24 cellular contexts compared by ENCODE assay signal in genomic region chr4:19857405-19857804, GRCh38.
DNase-seq lines count a peak whose midpoint lies in the region; ATAC-seq, FAIRE-seq and TF ChIP-seq lines count a peak whose summit lies in the region.
"Had no signal": no experiment of that assay in that cellular context is flagged by ENCODE, and none has a peak within 500 bp of the region (broad histone marks: within the 10 kb centered on the region; RNA-seq: fewer than 3 reads in every experiment).

No MANE protein-coding gene starts in this region.

- H2BK120ac ChIP-seq in IMR-90 (ENCODE audit: low read depth, low read length) = no peak overlapping the region

- H3K9ac ChIP-seq in IMR-90 (ENCODE audit: low read depth, low read length) = no peak overlapping the region
- H3K9ac ChIP-seq in adipocyte (ENCODE audit: low read length) = no peak overlapping the region
- H3K9ac ChIP-seq: BLaER1 treated with 17β-estradiol and CSF1 and Interleukin-3, amounts not matched to agents 10 nM and 100 nM; KMS-11 had no signal

- H3K79me1 ChIP-seq in IMR-90 (ENCODE audit: low read depth in 1 of 2, low read length in 2 of 2) = no peaks in the 10 kb centered on the region

- H3K79me2 ChIP-seq in hepatocyte (no peaks in the 10 kb centered on the region), OCI-LY7 (ENCODE audit: insufficient read depth, low read depth, low read length) (no peaks in the 10 kb centered on the region)

- peak; percentile 51 for ATAC-seq in IMR-90 (ENCODE audit: low read depth)
- ATAC-seq in HG03565 (IDR thresholded peaks at IDR 0.05; ENCODE audit: unreplicated experiment) = no peak
- no peak for ATAC-seq in HG02973 (IDR thresholded peaks at IDR 0.05; ENCODE audit: unreplicated experiment)
- ATAC-seq: esophagus mucosa; natural killer cell treated with Interleukin-12 subunit alpha and Interleukin-12 subunit beta and Interleukin-15 and Interleukin-18, amount 100 ng/mL, for 72 hours; pancreas; SK-N-SH treated with all-trans-retinoic acid at 6 μM for 48 hours had no signal

- no peak for TF ChIP-seq POLR2A in IMR-90 (IDR thresholded peaks at IDR 0.05; ENCODE audit: low read depth, low read length)

- no peak overlapping the region for H2BK5ac ChIP-seq in IMR-90 (ENCODE audit: low read depth, low read length, poor library complexity, severe bottlenecking)

- FAIRE-seq in urothelium cell line (lab: Jason Lieb, UNC) = no peak
- FAIRE-seq: pancreas had no signal

- H2AK5ac ChIP-seq in IMR-90 (ENCODE audit: low read depth, low read length) = no peak overlapping the region

- TF ChIP-seq CTCF in A673 (conservative IDR thresholded peaks at IDR 0.05; ENCODE audit: low read depth, low read length) (no peak), IMR-90 (conservative IDR thresholded peaks at IDR 0.05; ENCODE audit: low read depth, low read length) (no peak), hepatocyte (IDR thresholded peaks at IDR 0.05; ENCODE audit: poor library complexity) (no peak), OCI-LY7 (conservative IDR thresholded peaks at IDR 0.05; ENCODE audit: low read length) (no peak)

- TF ChIP-seq RAD21 in IMR-90 (IDR thresholded peaks at IDR 0.05; ENCODE audit: low read length) = no peak

- H3K36me3 ChIP-seq in A673 (ENCODE audit: insufficient read depth, low read length, poor library complexity, severe bottlenecking) = no peaks in the 10 kb centered on the region
- H3K36me3 ChIP-seq in IMR-90 (ENCODE audit: control insufficient read depth, insufficient read depth, low read length) = no peaks in the 10 kb centered on the region
- H3K36me3 ChIP-seq in adipocyte (ENCODE audit: control insufficient read depth, insufficient read depth, low read length, severe bottlenecking) = no peaks in the 10 kb centered on the region
- H3K36me3 ChIP-seq in hepatocyte (replicated peaks; ENCODE audit: insufficient read depth, low read depth) = no peaks in the 10 kb centered on the region
- no peaks in the 10 kb centered on the region for H3K36me3 ChIP-seq in OCI-LY7 (ENCODE audit: insufficient read depth, low read length)
- H3K36me3 ChIP-seq: BLaER1 treated with 17β-estradiol and CSF1 and Interleukin-3, amounts not matched to agents 10 nM and 100 nM; pancreas; sigmoid colon had no signal

- H2AFZ ChIP-seq in IMR-90 (replicated peaks; ENCODE audit: low read length, poor library complexity) (no peak overlapping the region), hepatocyte (no peak overlapping the region), OCI-LY7 (ENCODE audit: low read length) (no peak overlapping the region)

- H3K27ac ChIP-seq in A673 (ENCODE audit: low read depth, low read length, poor library complexity, severe bottlenecking) (no peak overlapping the region), IMR-90 (ENCODE audit: insufficient read depth, low read length) (no peak overlapping the region), hepatocyte (no peak overlapping the region), OCI-LY7 (ENCODE audit: low read depth, low read length, poor library complexity, severe bottlenecking) (no peak overlapping the region)
- H3K27ac ChIP-seq: BLaER1 treated with 17β-estradiol and CSF1 and Interleukin-3, amounts not matched to agents 10 nM and 100 nM; KMS-11; pancreas; sigmoid colon had no signal

- CTCF ChIA-PET in A673 (lab: Charles Lee) = no interaction called here
- CTCF ChIA-PET in IMR-90 (lab: Yijun Ruan, JAX) = no interaction called here
- CTCF ChIA-PET in OCI-LY7 (lab: Charles Lee; ENCODE audit: unreplicated experiment) = no interaction called here

- H2BK15ac ChIP-seq in IMR-90 (ENCODE audit: low read depth, low read length) = no peak overlapping the region

- H3K9me1 ChIP-seq in IMR-90 (ENCODE audit: insufficient read depth, low read length) = no peaks in the 10 kb centered on the region

- H2AK9ac ChIP-seq in IMR-90 (replicated peaks; ENCODE audit: low read depth, low read length, poor library complexity) = no peak overlapping the region

- dilution Hi-C loops in IMR-90 (cut with HindIII; ENCODE audit: low sequenced_read_pairs, unreplicated experiment) = no loop called here

- H4K20me1 ChIP-seq in IMR-90 (ENCODE audit: insufficient read depth, low read length) (no peaks in the 10 kb centered on the region), hepatocyte (ENCODE audit: insufficient read depth, poor library complexity, severe bottlenecking) (no peaks in the 10 kb centered on the region), OCI-LY7 (ENCODE audit: insufficient read depth, low read length) (no peaks in the 10 kb centered on the region)
- H4K20me1 ChIP-seq: BLaER1 treated with 17β-estradiol and CSF1 and Interleukin-3, amounts not matched to agents 10 nM and 100 nM had no signal

- H3K4me1 ChIP-seq in A673 (ENCODE audit: insufficient read depth, low read length, poor library complexity, severe bottlenecking) (no peaks in the 10 kb centered on the region), IMR-90 (ENCODE audit: control insufficient read depth, insufficient read depth, low read length) (no peaks in the 10 kb centered on the region), adipocyte (ENCODE audit: control insufficient read depth, insufficient read depth, low read length) (no peaks in the 10 kb centered on the region), hepatocyte (ENCODE audit: insufficient read depth) (no peaks in the 10 kb centered on the region), OCI-LY7 (ENCODE audit: insufficient read depth, low read length, poor library complexity, severe bottlenecking) (no peaks in the 10 kb centered on the region)
- H3K4me1 ChIP-seq: pancreas, sigmoid colon had no signal

- peak; percentile 13 for DNase-seq in A673 (ENCODE audit: low spot score)
- peak; percentile 58 for DNase-seq in IMR-90
- peak; percentile 2 for DNase-seq in adipocyte (ENCODE audit: low read depth)
- peak; percentile 31 for DNase-seq in hepatocyte (ENCODE audit: low spot score)
- no peak for DNase-seq in OCI-LY7 (ENCODE audit: low spot score)
- DNase-seq in urothelium cell line (ENCODE audit: low spot score) = no peak
- DNase-seq: activated B cell treated with CpG ODN at 0.5 μM for 24 hours; activated CD4-positive, alpha-beta T cell treated with anti-CD3 and anti-CD28 coated beads, Interleukin-2, amount 50 U/mL, for 4 hours; activated CD8-positive, alpha-beta memory T cell treated with anti-CD3 and anti-CD28 coated beads, Interleukin-2, amount 50 U/mL, for 48 hours; effector CD8-positive, alpha-beta T cell; glutamatergic neuron; mesendoderm; NCI-H187; NCI-H510A treated with DMSO at 0.1 percent for 48 hours; pancreas; sigmoid colon; stimulated activated CD8-positive, alpha-beta memory T cell treated with anti-CD3 and anti-CD28 coated beads, Interleukin-4, amount 100 ng/mL, for 48 hours had no signal

- BruUV-seq in A673 (replicated peaks; lab: Mats Ljungman, UMichigan) (no TSS peak), IMR-90 (replicated peaks; lab: Mats Ljungman, UMichigan) (no TSS peak), OCI-LY7 (replicated peaks; lab: Mats Ljungman, UMichigan) (no TSS peak)

- H3K18ac ChIP-seq in IMR-90 (ENCODE audit: low read depth, low read length) = no peak overlapping the region

- no CpG with 5 or more reads among the region's 3 CpGs for WGBS in IMR-90 (ENCODE audit: extremely low coverage in 2 of 2, insufficient read length in 1 of 2), 2 experiments
- 72% methylated on average over 3 of the region's 3 CpGs for WGBS in hepatocyte (ENCODE audit: low lambda C conversion rate, missing lambda C conversion rate)

- H3K9me3 ChIP-seq in A673 (ENCODE audit: low read depth, low read length, poor library complexity, severe bottlenecking) (no peaks in the 10 kb centered on the region), IMR-90 (ENCODE audit: control insufficient read depth, insufficient read depth, low read length) (peaks cover 5% of the 10 kb centered on the region; the same call in 1 of the 2 replicates), adipocyte (ENCODE audit: control insufficient read depth, low read length) (no peaks in the 10 kb centered on the region), hepatocyte (ENCODE audit: low read depth) (no peaks in the 10 kb centered on the region), OCI-LY7 (ENCODE audit: low read length) (no peaks in the 10 kb centered on the region)
- H3K9me3 ChIP-seq: pancreas had no signal

- H3K27me3 ChIP-seq in A673 (replicated peaks; ENCODE audit: insufficient read depth, low read depth, low read length, poor library complexity) (no peaks in the 10 kb centered on the region), IMR-90 (ENCODE audit: control insufficient read depth, insufficient read depth, low read length) (no peaks in the 10 kb centered on the region; the same call in 1 of the 2 replicates), adipocyte (replicated peaks; ENCODE audit: control insufficient read depth, insufficient read depth, low read length) (no peaks in the 10 kb centered on the region), hepatocyte (no peaks in the 10 kb centered on the region)
- H3K27me3 ChIP-seq: BLaER1 treated with 17β-estradiol and CSF1 and Interleukin-3, amounts not matched to agents 10 nM and 100 nM; pancreas; sigmoid colon had no signal

- H2BK20ac ChIP-seq in IMR-90 (ENCODE audit: low read depth, low read length) = no peak overlapping the region

- no peak overlapping the region for H3K4ac ChIP-seq in IMR-90 (ENCODE audit: low read depth, low read length)

- H3K4me3 ChIP-seq in A673 (ENCODE audit: low read depth, low read length, poor library complexity, severe bottlenecking) (no peak overlapping the region), IMR-90 (ENCODE audit: insufficient read depth, low read depth, low read length) (no peak overlapping the region), adipocyte (ENCODE audit: low read length) (no peak overlapping the region), hepatocyte (no peak overlapping the region), OCI-LY7 (ENCODE audit: low read depth, low read length, poor library complexity, severe bottlenecking) (no peak overlapping the region)
- H3K4me3 ChIP-seq: BLaER1 treated with 17β-estradiol and CSF1 and Interleukin-3, amounts not matched to agents 10 nM and 100 nM; pancreas; sigmoid colon had no signal

- no peak overlapping the region for H4K8ac ChIP-seq in IMR-90 (ENCODE audit: low read depth in 2 of 2, low read length in 2 of 2)

- peak overlapping the region; percentile 30; the same call in 1 of the 2 replicates for H3K14ac ChIP-seq in IMR-90 (replicated peaks; ENCODE audit: low read depth, low read length)

- H3K9me2 ChIP-seq in hepatocyte (replicated peaks; ENCODE audit: insufficient read depth) (no peaks in the 10 kb centered on the region), OCI-LY7 (ENCODE audit: insufficient read depth, low read length) (no peaks in the 10 kb centered on the region)

- no peak overlapping the region for H3K4me2 ChIP-seq in IMR-90 (ENCODE audit: low read depth, low read length)
- H3K4me2 ChIP-seq in hepatocyte = no peak overlapping the region
- no peak overlapping the region for H3K4me2 ChIP-seq in OCI-LY7 (ENCODE audit: low read length)
- H3K4me2 ChIP-seq: BLaER1 treated with 17β-estradiol and CSF1 and Interleukin-3, amounts not matched to agents 10 nM and 100 nM; KMS-11 had no signal

- POLR2A ChIA-PET in A673 (lab: Charles Lee; ENCODE audit: low non-redundant PET) (no interaction called here), IMR-90 (lab: Charles Lee; ENCODE audit: unreplicated experiment) (no interaction called here), OCI-LY7 (lab: Charles Lee) (no interaction called here)

- intact Hi-C loops in A673 (cut with micrococcal nuclease; ENCODE audit: unreplicated experiment) (no loop called here), IMR-90 (cut with micrococcal nuclease) (no loop called here), OCI-LY7 (cut with micrococcal nuclease; ENCODE audit: unreplicated experiment) (no loop called here)

- H4K5ac ChIP-seq in IMR-90 (ENCODE audit: low read depth, low read length) = no peak overlapping the region

- in situ Hi-C loops in IMR-90 (cut with MboI; ENCODE audit: low sequenced_read_pairs) = no loop called here

- no peak overlapping the region for H4K91ac ChIP-seq in IMR-90 (ENCODE audit: insufficient read depth, low read depth, low read length)

- no peak overlapping the region for H3K56ac ChIP-seq in IMR-90 (ENCODE audit: extremely low read depth, insufficient read depth, low read length)

- H3K23ac ChIP-seq in IMR-90 (ENCODE audit: low read depth, low read length) = no peak overlapping the region

Comparison
In these comparisons a context has a peak if more than half of its experiments do, and no peak if none do; other contexts are left out.
1. DNase-seq: peak in A673 (single experiment), IMR-90 (single experiment), adipocyte (single experiment) and hepatocyte (single experiment); none in OCI-LY7 (single experiment) and urothelium cell line (single experiment).